ENCODE assay signal across 19 cellular contexts in genomic region chr10:121530481-121531075, GRCh38.
"Had no signal": no experiment of that assay in that cellular context is flagged by ENCODE, and none has a peak within 500 bp of the region (broad histone marks: within the 10 kb centered on the region; RNA-seq: fewer than 3 reads in every experiment).

No MANE protein-coding gene starts in this region.

- DNase-seq: activated CD4-positive, alpha-beta T cell treated with anti-CD3 and anti-CD28 coated beads for 1 hour; activated CD4-positive, alpha-beta T cell treated with anti-CD3 and anti-CD28 coated beads, Interleukin-2, amount 50 U/mL, for 4 hours; activated gamma-delta T cell; activated T-cell treated with anti-CD3 and anti-CD28 coated beads, Interleukin-2, amount 50 U/mL, for 72 hours; endodermal cell; kidney; left ventricle myocardium superior; mesendoderm; naive thymus-derived CD4-positive, alpha-beta T cell; stimulated activated CD8-positive, alpha-beta memory T cell treated with anti-CD3 and anti-CD28 coated beads, Interleukin-4, amount 100 ng/mL, for 48 hours; stimulated activated naive CD4-positive, alpha-beta T cell treated with Interleukin-2 at 50 U/mL for 16 hours; SW 1271; T-helper 2 cell; trophoblast cell had no signal

- H3K4me1 Mint-ChIP-seq: activated naive CD4-positive, alpha-beta T cell treated with anti-CD3 and anti-CD28 coated beads, Interleukin-2, amount 50 U/mL, for 24 hours; naive thymus-derived CD4-positive, alpha-beta T cell had no signal

- H3K4me3 Mint-ChIP-seq: activated naive CD4-positive, alpha-beta T cell treated with anti-CD3 and anti-CD28 coated beads, Interleukin-2, amount 50 U/mL, for 24 hours; activated T-cell treated with anti-CD3 and anti-CD28 coated beads, Interleukin-2, amount 50 U/mL, for 72 hours; endodermal cell; naive thymus-derived CD4-positive, alpha-beta T cell had no signal

- H3K9me3 Mint-ChIP-seq: activated naive CD4-positive, alpha-beta T cell treated with anti-CD3 and anti-CD28 coated beads, Interleukin-2, amount 50 U/mL, for 24 hours; activated T-cell treated with anti-CD3 and anti-CD28 coated beads, Interleukin-2, amount 50 U/mL, for 72 hours; endodermal cell had no signal

- H3K4me3 ChIP-seq: cardiac muscle cell had no signal

- ATAC-seq: activated T-cell treated with anti-CD3 and anti-CD28 coated beads, Interleukin-2, amount 50 U/mL, for 72 hours; left ventricle myocardium superior; naive thymus-derived CD4-positive, alpha-beta T cell had no signal

- H3K27me3 Mint-ChIP-seq: activated naive CD4-positive, alpha-beta T cell treated with anti-CD3 and anti-CD28 coated beads, Interleukin-2, amount 50 U/mL, for 24 hours had no signal

- H3K27me3 ChIP-seq: cardiac muscle cell had no signal

- H3K36me3 Mint-ChIP-seq: activated naive CD4-positive, alpha-beta T cell treated with anti-CD3 and anti-CD28 coated beads, Interleukin-2, amount 50 U/mL, for 24 hours; naive thymus-derived CD4-positive, alpha-beta T cell had no signal

- H3K27ac ChIP-seq: cardiac muscle cell, epithelial cell of prostate, parathyroid adenoma, VCaP had no signal

- H3K4me1 ChIP-seq: parathyroid adenoma had no signal

- H3K27ac Mint-ChIP-seq: activated naive CD4-positive, alpha-beta T cell treated with anti-CD3 and anti-CD28 coated beads, Interleukin-2, amount 50 U/mL, for 24 hours; activated T-cell treated with anti-CD3 and anti-CD28 coated beads, Interleukin-2, amount 50 U/mL, for 72 hours; endodermal cell; naive thymus-derived CD4-positive, alpha-beta T cell had no signal
